29 cellular contexts compared by ENCODE assay signal in genomic region chr6:111355156-111355555, GRCh38.
"Had no signal": no experiment of that assay in that cellular context is flagged by ENCODE, and none has a peak within 500 bp of the region (broad histone marks: within the 10 kb centered on the region; RNA-seq: fewer than 3 reads in every experiment).

No MANE protein-coding gene starts in this region.

- H3K27ac ChIP-seq: colonic mucosa, epithelial cell of prostate, esophagus squamous epithelium, gastroesophageal sphincter had no signal

- H3K36me3 ChIP-seq: colonic mucosa had no signal

- H3K36me3 Mint-ChIP-seq: activated naive CD4-positive, alpha-beta T cell treated with anti-CD3 and anti-CD28 coated beads, Interleukin-2, amount 50 U/mL, for 72 hours; WTC11 had no signal

- H3K27me3 ChIP-seq: ascending aorta, colonic mucosa, esophagus squamous epithelium, gastroesophageal sphincter, heart right ventricle had no signal

- H3K4me3 Mint-ChIP-seq: activated CD4-positive, alpha-beta memory T cell treated with anti-CD3 and anti-CD28 coated beads, Interleukin-2, amount 10 ng/mL, durations not matched to agents 7 days and 5 days; activated CD4-positive, alpha-beta T cell treated with anti-CD3 and anti-CD28 coated beads, Interleukin-2, amount 10 ng/mL, durations not matched to agents 7 days and 5 days; activated naive CD4-positive, alpha-beta T cell treated with anti-CD3 and anti-CD28 coated beads, Interleukin-2, amount 10 ng/mL, durations not matched to agents 7 days and 5 days; activated naive CD8-positive, alpha-beta T cell treated with anti-CD3 and anti-CD28 coated beads, Interleukin-2, amount 10 ng/mL, durations not matched to agents 7 days and 5 days; activated T-cell treated with anti-CD3 and anti-CD28 coated beads, Interleukin-2, amount 50 U/mL, for 24 hours; activated T-cell treated with anti-CD3 and anti-CD28 coated beads, Interleukin-2, amount 50 U/mL, for 72 hours; brain; central memory CD8-positive, alpha-beta T cell; WTC11 had no signal

- H3K4me3 ChIP-seq: ascending aorta, colonic mucosa, esophagus squamous epithelium, gastroesophageal sphincter, heart right ventricle had no signal

- H3K27me3 Mint-ChIP-seq: activated CD4-positive, alpha-beta memory T cell treated with anti-CD3 and anti-CD28 coated beads, Interleukin-2, amount 10 ng/mL, durations not matched to agents 7 days and 5 days; activated CD4-positive, alpha-beta T cell treated with anti-CD3 and anti-CD28 coated beads, Interleukin-2, amount 10 ng/mL, durations not matched to agents 7 days and 5 days; activated naive CD4-positive, alpha-beta T cell treated with anti-CD3 and anti-CD28 coated beads, Interleukin-2, amount 10 ng/mL, durations not matched to agents 7 days and 5 days; activated naive CD8-positive, alpha-beta T cell treated with anti-CD3 and anti-CD28 coated beads, Interleukin-2, amount 10 ng/mL, durations not matched to agents 7 days and 5 days; activated T-cell treated with anti-CD3 and anti-CD28 coated beads, Interleukin-2, amount 50 U/mL, for 24 hours; brain; central memory CD8-positive, alpha-beta T cell had no signal

- H3K9me3 Mint-ChIP-seq: activated CD4-positive, alpha-beta memory T cell treated with anti-CD3 and anti-CD28 coated beads, Interleukin-2, amount 10 ng/mL, durations not matched to agents 7 days and 5 days; activated CD4-positive, alpha-beta T cell treated with anti-CD3 and anti-CD28 coated beads, Interleukin-2, amount 10 ng/mL, durations not matched to agents 7 days and 5 days; activated naive CD4-positive, alpha-beta T cell treated with anti-CD3 and anti-CD28 coated beads, Interleukin-2, amount 10 ng/mL, durations not matched to agents 7 days and 5 days; activated naive CD4-positive, alpha-beta T cell treated with anti-CD3 and anti-CD28 coated beads, Interleukin-2, amount 50 U/mL, for 72 hours; activated naive CD8-positive, alpha-beta T cell treated with anti-CD3 and anti-CD28 coated beads, Interleukin-2, amount 10 ng/mL, durations not matched to agents 7 days and 5 days; activated T-cell treated with anti-CD3 and anti-CD28 coated beads, Interleukin-2, amount 50 U/mL, for 24 hours; activated T-cell treated with anti-CD3 and anti-CD28 coated beads, Interleukin-2, amount 50 U/mL, for 72 hours; brain; central memory CD8-positive, alpha-beta T cell; WTC11 had no signal

- FAIRE-seq: bronchial epithelial cell, endometrium, endothelial cell of umbilical vein had no signal

- DNase-seq: activated CD4-positive, alpha-beta memory T cell treated with anti-CD3 and anti-CD28 coated beads, Interleukin-2, amount 10 ng/mL, durations not matched to agents 7 days and 5 days; activated CD4-positive, alpha-beta T cell treated with anti-CD3 and anti-CD28 coated beads for 1 hour; activated CD4-positive, alpha-beta T cell treated with anti-CD3 and anti-CD28 coated beads for 4 hours; activated CD4-positive, alpha-beta T cell treated with anti-CD3 and anti-CD28 coated beads, Interleukin-2, amount 10 ng/mL, durations not matched to agents 7 days and 5 days; activated CD4-positive, alpha-beta T cell treated with anti-CD3 and anti-CD28 coated beads, Interleukin-2, amount 50 U/mL, for 4 hours; activated CD8-positive, alpha-beta memory T cell treated with anti-CD3 and anti-CD28 coated beads, Interleukin-2, amount 50 U/mL, for 48 hours; activated gamma-delta T cell; activated naive CD4-positive, alpha-beta T cell; activated naive CD4-positive, alpha-beta T cell treated with anti-CD3 and anti-CD28 coated beads, Interleukin-2, amount 10 ng/mL, durations not matched to agents 7 days and 5 days; activated naive CD8-positive, alpha-beta T cell treated with anti-CD3 and anti-CD28 coated beads, Interleukin-2, amount 10 ng/mL, durations not matched to agents 7 days and 5 days; activated T-cell treated with anti-CD3 and anti-CD28 coated beads for 4 hours; activated T-cell treated with anti-CD3 and anti-CD28 coated beads, Interleukin-2, amount 50 U/mL, for 24 hours; activated T-cell treated with anti-CD3 and anti-CD28 coated beads, Interleukin-2, amount 50 U/mL, for 72 hours; colonic mucosa; effector CD8-positive, alpha-beta T cell; esophagus squamous epithelium; foreskin melanocyte; heart right ventricle; T-helper 2 cell had no signal

- H3K9me3 ChIP-seq: ascending aorta, colonic mucosa, esophagus squamous epithelium, gastroesophageal sphincter, heart right ventricle had no signal

- H3K4me1 Mint-ChIP-seq: activated CD4-positive, alpha-beta memory T cell treated with anti-CD3 and anti-CD28 coated beads, Interleukin-2, amount 10 ng/mL, durations not matched to agents 7 days and 5 days; activated CD4-positive, alpha-beta T cell treated with anti-CD3 and anti-CD28 coated beads, Interleukin-2, amount 10 ng/mL, durations not matched to agents 7 days and 5 days; activated naive CD4-positive, alpha-beta T cell treated with anti-CD3 and anti-CD28 coated beads, Interleukin-2, amount 10 ng/mL, durations not matched to agents 7 days and 5 days; activated naive CD8-positive, alpha-beta T cell treated with anti-CD3 and anti-CD28 coated beads, Interleukin-2, amount 10 ng/mL, durations not matched to agents 7 days and 5 days; brain; central memory CD8-positive, alpha-beta T cell; WTC11 had no signal

- H3K4me1 ChIP-seq: colonic mucosa, esophagus squamous epithelium had no signal

- ATAC-seq: activated naive CD4-positive, alpha-beta T cell treated with anti-CD3 and anti-CD28 coated beads, Interleukin-2, amount 50 U/mL, for 72 hours; activated T-cell treated with anti-CD3 and anti-CD28 coated beads, Interleukin-2, amount 50 U/mL, for 72 hours; gastroesophageal sphincter; WTC11 had no signal

- H3K27ac Mint-ChIP-seq: activated CD4-positive, alpha-beta memory T cell treated with anti-CD3 and anti-CD28 coated beads, Interleukin-2, amount 10 ng/mL, durations not matched to agents 7 days and 5 days; activated CD4-positive, alpha-beta T cell treated with anti-CD3 and anti-CD28 coated beads, Interleukin-2, amount 10 ng/mL, durations not matched to agents 7 days and 5 days; activated naive CD4-positive, alpha-beta T cell treated with anti-CD3 and anti-CD28 coated beads, Interleukin-2, amount 10 ng/mL, durations not matched to agents 7 days and 5 days; activated naive CD4-positive, alpha-beta T cell treated with anti-CD3 and anti-CD28 coated beads, Interleukin-2, amount 50 U/mL, for 72 hours; activated naive CD8-positive, alpha-beta T cell treated with anti-CD3 and anti-CD28 coated beads, Interleukin-2, amount 10 ng/mL, durations not matched to agents 7 days and 5 days; activated T-cell treated with anti-CD3 and anti-CD28 coated beads, Interleukin-2, amount 50 U/mL, for 24 hours; activated T-cell treated with anti-CD3 and anti-CD28 coated beads, Interleukin-2, amount 50 U/mL, for 72 hours; WTC11 had no signal
